27 cellular contexts compared by ENCODE assay signal in genomic region chr2:109342890-109343289, GRCh38.
"Had no signal": no experiment of that assay in that cellular context is flagged by ENCODE, and none has a peak within 500 bp of the region (broad histone marks: within the 10 kb centered on the region; RNA-seq: fewer than 3 reads in every experiment).

No MANE protein-coding gene starts in this region.

- H3K27ac Mint-ChIP-seq: activated CD4-positive, alpha-beta memory T cell treated with anti-CD3 and anti-CD28 coated beads for 36 hours; activated naive CD8-positive, alpha-beta T cell treated with anti-CD3 and anti-CD28 coated beads, Interleukin-2, amount 50 U/mL, for 24 hours; T-cell had no signal

- H3K27me3 ChIP-seq: ascending aorta, body of pancreas had no signal

- H3K9ac ChIP-seq: KMS-11 had no signal

- H3K9me3 Mint-ChIP-seq: activated CD4-positive, alpha-beta memory T cell treated with anti-CD3 and anti-CD28 coated beads for 36 hours; activated CD4-positive, alpha-beta T cell treated with anti-CD3 and anti-CD28 coated beads, Interleukin-2, amount 10 ng/mL, durations not matched to agents 7 days and 5 days; activated naive CD4-positive, alpha-beta T cell treated with anti-CD3 and anti-CD28 coated beads, Interleukin-2, amount 50 U/mL, for 72 hours; activated naive CD8-positive, alpha-beta T cell treated with anti-CD3 and anti-CD28 coated beads, Interleukin-2, amount 50 U/mL, for 24 hours; activated T-cell treated with anti-CD3 and anti-CD28 coated beads, Interleukin-2, amount 50 U/mL, for 4 hours; T-cell had no signal

- H3K4me3 Mint-ChIP-seq: activated CD4-positive, alpha-beta memory T cell treated with anti-CD3 and anti-CD28 coated beads for 36 hours; activated CD4-positive, alpha-beta T cell treated with anti-CD3 and anti-CD28 coated beads, Interleukin-2, amount 10 ng/mL, durations not matched to agents 7 days and 5 days; activated naive CD8-positive, alpha-beta T cell treated with anti-CD3 and anti-CD28 coated beads, Interleukin-2, amount 50 U/mL, for 24 hours; activated T-cell treated with anti-CD3 and anti-CD28 coated beads, Interleukin-2, amount 50 U/mL, for 4 hours; T-cell had no signal

- H3K4me3 ChIP-seq: ascending aorta, body of pancreas, SK-N-MC had no signal

- ATAC-seq: activated naive CD4-positive, alpha-beta T cell treated with anti-CD3 and anti-CD28 coated beads, Interleukin-2, amount 50 U/mL, for 72 hours; activated naive CD8-positive, alpha-beta T cell treated with anti-CD3 and anti-CD28 coated beads, Interleukin-2, amount 50 U/mL, for 24 hours; activated T-cell treated with anti-CD3 and anti-CD28 coated beads, Interleukin-2, amount 50 U/mL, for 4 hours; body of pancreas; Panc1; Right ventricle myocardium inferior; T-cell had no signal

- DNase-seq: activated CD4-positive, alpha-beta memory T cell treated with anti-CD3 and anti-CD28 coated beads for 36 hours; activated CD4-positive, alpha-beta T cell treated with anti-CD3 and anti-CD28 coated beads, Interleukin-2, amount 10 ng/mL, durations not matched to agents 7 days and 5 days; activated CD4-positive, CD25-positive, alpha-beta regulatory T cell; activated CD8-positive, alpha-beta memory T cell treated with anti-CD3 and anti-CD28 coated beads for 24 hours; activated effector memory CD4-positive, alpha-beta T cell treated with anti-CD3 and anti-CD28 coated beads, Interleukin-2, amount 50 U/mL, for 16 hours; activated naive CD4-positive, alpha-beta T cell treated with Interleukin-2 at 50 U/mL for 16 hours; activated naive CD8-positive, alpha-beta T cell treated with anti-CD3 and anti-CD28 coated beads, Interleukin-2, amount 50 U/mL, for 24 hours; activated T-cell treated with anti-CD3 and anti-CD28 coated beads, Interleukin-2, amount 50 U/mL, for 4 hours; amniotic stem cell; body of pancreas; NCI-H1092; NCI-H2029; NCI-H2107; NCI-H526; NCI-H774; NK-92 treated with Interleukin-12 subunit alpha and Interleukin-12 subunit beta, amount 100 ng/mL, for 24 hours; OCI-M1; RPMI8226; T-cell; T-helper 2 cell; T1000 had no signal

- H3K9me3 ChIP-seq: ascending aorta, body of pancreas had no signal

- H3K36me3 Mint-ChIP-seq: activated CD4-positive, alpha-beta memory T cell treated with anti-CD3 and anti-CD28 coated beads for 36 hours; activated naive CD4-positive, alpha-beta T cell treated with anti-CD3 and anti-CD28 coated beads, Interleukin-2, amount 50 U/mL, for 72 hours; T-cell had no signal

- H3K27ac ChIP-seq: ascending aorta, body of pancreas, KMS-11, SK-N-MC had no signal

- H3K36me3 ChIP-seq: ascending aorta had no signal

- H3K4me2 ChIP-seq: KMS-11 had no signal

- H3K4me1 ChIP-seq: body of pancreas had no signal

- H3K27me3 Mint-ChIP-seq: activated naive CD8-positive, alpha-beta T cell treated with anti-CD3 and anti-CD28 coated beads, Interleukin-2, amount 50 U/mL, for 24 hours; T-cell had no signal
